12 cellular contexts compared by ENCODE assay signal in the genomic region with DNA sequence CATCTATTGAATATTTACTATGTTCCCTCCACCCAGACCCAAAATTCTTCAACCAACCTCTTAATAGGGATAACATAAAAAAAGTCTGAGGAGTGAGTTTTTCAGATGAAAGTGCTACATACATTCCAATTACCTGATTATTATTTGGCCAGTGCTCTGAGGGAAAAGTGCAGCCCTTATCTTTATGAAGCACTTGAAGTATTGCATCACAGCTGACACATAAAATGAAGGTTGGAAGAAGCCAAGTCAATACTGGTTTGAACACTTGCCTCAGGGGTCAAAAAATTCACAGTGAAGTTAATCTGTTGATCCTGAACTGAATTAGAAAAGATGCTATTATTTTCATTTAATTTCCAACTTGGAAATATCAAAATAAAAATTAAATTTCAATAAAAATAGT.
DNase-seq lines count a peak whose midpoint lies in the region; ATAC-seq and TF ChIP-seq lines count a peak whose summit lies in the region.
"Had no signal": no experiment of that assay in that cellular context is flagged by ENCODE, and none has a peak within 500 bp of the region (broad histone marks: within the 10 kb centered on the region; RNA-seq: fewer than 3 reads in every experiment).

No MANE protein-coding gene starts in this region.

- H3K36me3 Mint-ChIP-seq in CD4-positive, alpha-beta T cell (ENCODE audit: low read depth): peaks cover 29% of the 10 kb centered on the region
- H3K36me3 Mint-ChIP-seq in WTC11: no peaks in the 10 kb centered on the region

- H3K27ac Mint-ChIP-seq in CD4-positive, alpha-beta T cell: peak overlapping the region; percentile 89
- H3K27ac Mint-ChIP-seq in WTC11: no peak overlapping the region

- no peak overlapping the region for H3K4me3 ChIP-seq in fibroblast of the aortic adventitia (ENCODE audit: low read depth, low read length)
- H3K4me3 ChIP-seq: body of pancreas, gastroesophageal sphincter had no signal

- no peak for DNase-seq in CD4-positive, alpha-beta T cell
- DNase-seq in GF-D8 (lab: John Stamatoyannopoulos, UW) (peak; percentile 36), WTC11 (ENCODE audit: low spot score) (no peak), fibroblast of the aortic adventitia (ENCODE audit: low read depth) (peak; percentile 75), NOMO-1 treated with dmso at 0.1 percent for 144 hours (lab: John Stamatoyannopoulos, UW; ENCODE audit: unreplicated experiment) (no peak), ACHN (no peak)
- DNase-seq: activated CD4-positive, alpha-beta T cell treated with anti-CD3 and anti-CD28 coated beads, Interleukin-2, amount 50 U/mL, for 48 hours; body of pancreas; left cardiac atrium had no signal

- H3K27ac ChIP-seq in CD4-positive, alpha-beta T cell (ENCODE audit: low read depth, low read length): no peak overlapping the region
- H3K27ac ChIP-seq: body of pancreas, gastroesophageal sphincter had no signal

- CTCF ChIA-PET in CD4-positive, alpha-beta T cell (lab: Charles Lee): interaction anchor here (1.1 to 1.3 kb wide), 2 partner anchors 10 to 11 kb away, joined by 3 to 5 read pairs; no protein-coding TSS in a partner anchor
- CTCF ChIA-PET in WTC11 (lab: Charles Lee): no interaction called here

- no peak for TF ChIP-seq CTCF in CD4-positive, alpha-beta T cell (IDR thresholded peaks at IDR 0.05)
- TF ChIP-seq CTCF in WTC11 (IDR thresholded peaks at IDR 0.05) (no peak), fibroblast of the aortic adventitia (IDR thresholded peaks at IDR 0.05; ENCODE audit: insufficient read depth, low read length) (no peak)

- no peaks in the 10 kb centered on the region for H3K9me3 ChIP-seq in CD4-positive, alpha-beta T cell (ENCODE audit: control insufficient read depth, low read length)
- H3K9me3 ChIP-seq: body of pancreas, gastroesophageal sphincter had no signal

- no peak for ATAC-seq in CD4-positive, alpha-beta T cell (ENCODE audit: poor library complexity)
- no peak for ATAC-seq in WTC11
- no peak for ATAC-seq in GM21367 (IDR thresholded peaks at IDR 0.05; ENCODE audit: unreplicated experiment)
- ATAC-seq in GM19455 (IDR thresholded peaks at IDR 0.05; ENCODE audit: unreplicated experiment): no peak
- ATAC-seq: body of pancreas, gastroesophageal sphincter had no signal

- intact Hi-C loops in CD4-positive, alpha-beta T cell (cut with DNase I, micrococcal nuclease): no loop called here

- POLR2A ChIA-PET in CD4-positive, alpha-beta T cell (lab: Charles Lee): interaction anchor here (1.3 kb wide), 1 partner anchor 9 kb away, joined by 5 read pairs; no protein-coding TSS in a partner anchor
- POLR2A ChIA-PET in WTC11 (lab: Charles Lee): no interaction called here

- no peaks in the 10 kb centered on the region for H3K27me3 Mint-ChIP-seq in CD4-positive, alpha-beta T cell
- H3K27me3 Mint-ChIP-seq in WTC11 (ENCODE audit: low read depth): no peaks in the 10 kb centered on the region

- no peaks in the 10 kb centered on the region for H3K27me3 ChIP-seq in CD4-positive, alpha-beta T cell (ENCODE audit: control insufficient read depth, insufficient read depth, low read length)
- H3K27me3 ChIP-seq: body of pancreas, gastroesophageal sphincter had no signal

- H3K4me3 Mint-ChIP-seq in CD4-positive, alpha-beta T cell: peak overlapping the region; percentile 81
- H3K4me3 Mint-ChIP-seq in WTC11: no peak overlapping the region

- no peaks in the 10 kb centered on the region for H3K9me3 Mint-ChIP-seq in CD4-positive, alpha-beta T cell
- H3K9me3 Mint-ChIP-seq in WTC11: no peaks in the 10 kb centered on the region

- in situ Hi-C loops in ACHN (cut with HindIII; ENCODE audit: low pct_ligation_motif_present, low pct_unique_long_range_greater_than_20kb, low sequenced_read_pairs): no loop called here

- H3K4me1 Mint-ChIP-seq in CD4-positive, alpha-beta T cell (ENCODE audit: low read depth): peaks cover 98% of the 10 kb centered on the region
- no peaks in the 10 kb centered on the region for H3K4me1 Mint-ChIP-seq in WTC11

TF ChIP-seq in WTC11, 78 proteins besides CTCF, POLR2A, EP300 and RAD21:
- peak; percentile 65; the same call in 1 of the 2 replicates for TF ChIP-seq HMGA2 (CRISPR knock-in tag; IDR thresholded peaks at IDR 0.05)
- TF ChIP-seq, protein P1, sequence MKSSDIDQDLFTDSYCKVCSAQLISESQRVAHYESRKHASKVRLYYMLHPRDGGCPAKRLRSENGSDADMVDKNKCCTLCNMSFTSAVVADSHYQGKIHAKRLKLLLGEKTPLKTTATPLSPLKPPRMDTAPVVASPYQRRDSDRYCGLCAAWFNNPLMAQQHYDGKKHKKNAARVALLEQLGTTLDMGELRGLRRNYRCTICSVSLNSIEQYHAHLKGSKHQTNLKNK (CRISPR knock-in tag; IDR thresholded peaks at IDR 0.05): no peak
TF ChIP-seq in WTC11: peak in this region for 1.

Comparison
In these comparisons a context has a peak if more than half of its experiments do, and no peak if none do; other contexts are left out.
1. DNase-seq: peak in GF-D8 (single experiment) and fibroblast of the aortic adventitia (single experiment); none in CD4-positive, alpha-beta T cell (0 of 10), WTC11 (single experiment), NOMO-1 treated with dmso at 0.1 percent for 144 hours (single experiment) and ACHN (single experiment).